27 cellular contexts compared by ENCODE assay signal in the genomic region with DNA sequence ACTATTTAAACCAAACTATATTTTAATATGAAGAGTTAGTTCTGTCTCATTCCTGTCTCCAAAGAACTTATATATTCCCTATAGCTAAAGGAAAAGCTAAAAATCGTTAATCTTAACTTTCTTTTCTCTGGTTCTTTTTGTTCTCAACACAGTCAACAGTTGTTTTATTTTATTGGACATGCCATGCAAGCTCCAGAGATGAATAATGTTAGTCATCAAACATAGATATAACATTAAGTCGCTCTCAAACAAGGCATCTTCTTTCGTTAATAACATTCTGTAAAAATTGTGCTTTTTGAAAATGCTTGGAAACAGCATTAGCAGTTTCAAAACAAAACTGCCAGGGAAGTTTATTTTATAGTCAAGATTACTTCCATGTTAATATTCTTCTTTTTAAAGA.
"Had no signal": no experiment of that assay in that cellular context is flagged by ENCODE, and none has a peak within 500 bp of the region (broad histone marks: within the 10 kb centered on the region; RNA-seq: fewer than 3 reads in every experiment).

No MANE protein-coding gene starts in this region.

- H3K36me3 ChIP-seq: ascending aorta, breast epithelium, cardiac muscle cell had no signal

- ATAC-seq: activated CD4-positive, alpha-beta T cell treated with anti-CD3 and anti-CD28 coated beads for 36 hours; activated CD8-positive, alpha-beta memory T cell treated with anti-CD3 and anti-CD28 coated beads, Interleukin-2, amount 10 ng/mL, durations not matched to agents 7 days and 5 days; activated CD8-positive, alpha-beta T cell treated with anti-CD3 and anti-CD28 coated beads, Interleukin-2, amount 10 ng/mL, durations not matched to agents 7 days and 5 days; activated naive CD4-positive, alpha-beta T cell treated with anti-CD3 and anti-CD28 coated beads, Interleukin-2, amount 50 U/mL, for 72 hours; esophagus mucosa had no signal

- DNase-seq: activated CD4-positive, alpha-beta memory T cell treated with anti-CD3 and anti-CD28 coated beads for 36 hours; activated CD4-positive, alpha-beta T cell treated with anti-CD3 and anti-CD28 coated beads for 36 hours; activated CD4-positive, alpha-beta T cell treated with anti-CD3 and anti-CD28 coated beads, Interleukin-2, amount 10 ng/mL, durations not matched to agents 24 days and 14 days; activated CD4-positive, CD25-positive, alpha-beta regulatory T cell; activated CD4-positive, CD25-positive, alpha-beta regulatory T cell treated with anti-CD3 and anti-CD28 coated beads, Interleukin-2, amount 50 U/mL, for 72 hours; activated CD8-positive, alpha-beta memory T cell treated with anti-CD3 and anti-CD28 coated beads, Interleukin-2, amount 10 ng/mL, durations not matched to agents 7 days and 5 days; activated CD8-positive, alpha-beta memory T cell treated with anti-CD3 and anti-CD28 coated beads, Interleukin-2, amount 50 U/mL, for 4 hours; activated CD8-positive, alpha-beta T cell treated with anti-CD3 and anti-CD28 coated beads, Interleukin-2, amount 10 ng/mL, durations not matched to agents 7 days and 5 days; activated gamma-delta T cell; activated naive CD4-positive, alpha-beta T cell; activated naive CD4-positive, alpha-beta T cell treated with anti-CD3 and anti-CD28 coated beads, Interleukin-2, amount 10 ng/mL, durations not matched to agents 7 days and 5 days; activated naive CD8-positive, alpha-beta T cell treated with anti-CD3 and anti-CD28 coated beads, Interleukin-2, amount 10 ng/mL, durations not matched to agents 7 days and 5 days; activated T-cell treated with anti-CD3 and anti-CD28 coated beads, Interleukin-2, amount 50 U/mL, for 1 hour; activated T-cell treated with anti-CD3 and anti-CD28 coated beads, Interleukin-2, amount 50 U/mL, for 48 hours; dorsolateral prefrontal cortex; effector memory CD4-positive, alpha-beta T cell; endodermal cell; foreskin fibroblast; head of caudate nucleus; T-helper 2 cell had no signal

- H3K27ac ChIP-seq: ascending aorta, breast epithelium, cardiac muscle cell, coronary artery, dorsolateral prefrontal cortex had no signal

- H3K27me3 ChIP-seq: ascending aorta, breast epithelium, cardiac muscle cell, dorsolateral prefrontal cortex had no signal

- FAIRE-seq: frontal cortex had no signal

- H3K4me3 ChIP-seq: ascending aorta, breast epithelium, cardiac muscle cell, coronary artery, dorsolateral prefrontal cortex had no signal

- H3K9me3 ChIP-seq: ascending aorta, breast epithelium had no signal

- H3K4me1 ChIP-seq: ascending aorta, breast epithelium had no signal
